Comparison of ENCODE assay signal across 8 cellular contexts in genomic region chr10:4131407-4132215, GRCh38.
DNase-seq lines count a peak whose midpoint lies in the region; ATAC-seq and TF ChIP-seq lines count a peak whose summit lies in the region.

No MANE protein-coding gene starts in this region.

- 77% methylated on average over 5 of the region's 5 CpGs for WGBS in hepatocyte (ENCODE audit: low lambda C conversion rate, missing lambda C conversion rate)

- H3K9me3 ChIP-seq in hepatocyte (ENCODE audit: low read depth) (no peaks in the 10 kb centered on the region), tibial artery (no peaks in the 10 kb centered on the region)

- no peaks in the 10 kb centered on the region for H3K79me2 ChIP-seq in hepatocyte

- TF ChIP-seq CTCF in GM06990 (IDR thresholded peaks at IDR 0.05; ENCODE audit: insufficient read depth, low read length, poor library complexity, severe bottlenecking) (no peak), hepatocyte (IDR thresholded peaks at IDR 0.05; ENCODE audit: poor library complexity) (no peak), tibial artery (IDR thresholded peaks at IDR 0.05) (no peak)

- DNase-seq in GM06990 (ENCODE audit: extremely low read depth, insufficient read length), result peak; percentile 71
- peak; percentile 90 for DNase-seq in KBM-7
- peak; percentile 29 for DNase-seq in activated naive CD4-positive, alpha-beta T cell treated with anti-CD3 and anti-CD28 coated beads, Interleukin-2, amount 50 U/mL, for 16 hours
- DNase-seq in hepatocyte (ENCODE audit: low spot score), result peak; percentile 15
- no peak for DNase-seq in tibial artery
- DNase-seq in NCI-H526 treated with DMSO at 0.1 percent for 48 hours (lab: John Stamatoyannopoulos, UW), result no peak
- no peak for DNase-seq in DMS153 treated with DMSO at 0.1 percent for 48 hours (lab: John Stamatoyannopoulos, UW; ENCODE audit: unreplicated experiment)

- in situ Hi-C loops in KBM-7 (cut with MboI; ENCODE audit: low pct_unique_long_range_greater_than_20kb, low sequenced_read_pairs), result no loop called here

- ATAC-seq in GM21717 (IDR thresholded peaks at IDR 0.05; ENCODE audit: unreplicated experiment), result peak; percentile 69

- H3K27ac ChIP-seq in hepatocyte, result peak overlapping the region; percentile 54
- peak overlapping the region; percentile 1 to 51 for H3K27ac ChIP-seq in tibial artery

- H3K9me2 ChIP-seq in hepatocyte (replicated peaks; ENCODE audit: insufficient read depth), result no peaks in the 10 kb centered on the region

- H3K4me1 ChIP-seq in hepatocyte (ENCODE audit: insufficient read depth) (peaks cover 9% of the 10 kb centered on the region), tibial artery (peaks cover 0 to 26% (median 8%) of the 10 kb centered on the region in 4 donors)

- H3K36me3 ChIP-seq in GM06990 (ENCODE audit: control insufficient read depth, insufficient read depth, low read length) (no peaks in the 10 kb centered on the region), hepatocyte (replicated peaks; ENCODE audit: insufficient read depth, low read depth) (no peaks in the 10 kb centered on the region), tibial artery (no peaks in the 10 kb centered on the region)

- intact Hi-C loops in tibial artery (cut with DNase I; ENCODE audit: low total_unique reads), result no loop called here

- no peaks in the 10 kb centered on the region for H4K20me1 ChIP-seq in hepatocyte (ENCODE audit: insufficient read depth, poor library complexity, severe bottlenecking)

- H2AFZ ChIP-seq in hepatocyte, result no peak overlapping the region

- peak overlapping the region; percentile 3 for H3K4me2 ChIP-seq in hepatocyte

- H3K27me3 ChIP-seq in GM06990 (replicated peaks; ENCODE audit: control insufficient read depth, insufficient read depth, low read length) (no peaks in the 10 kb centered on the region), hepatocyte (no peaks in the 10 kb centered on the region), tibial artery (no peaks in the 10 kb centered on the region)

- H3K4me3 ChIP-seq in GM06990 (replicated peaks; ENCODE audit: low read depth, low read length) (no peak overlapping the region), hepatocyte (no peak overlapping the region), tibial artery (no peak overlapping the region)

Comparison
In these comparisons a context has a peak if more than half of its experiments do, and no peak if none do; other contexts are left out.
1. DNase-seq: peak in GM06990 (single experiment), KBM-7 (single experiment), activated naive CD4-positive, alpha-beta T cell treated with anti-CD3 and anti-CD28 coated beads, Interleukin-2, amount 50 U/mL, for 16 hours (single experiment) and hepatocyte (single experiment); none in tibial artery (0 of 2), NCI-H526 treated with DMSO at 0.1 percent for 48 hours (single experiment) and DMS153 treated with DMSO at 0.1 percent for 48 hours (single experiment).